10 cellular contexts compared by ENCODE assay signal in the genomic region with DNA sequence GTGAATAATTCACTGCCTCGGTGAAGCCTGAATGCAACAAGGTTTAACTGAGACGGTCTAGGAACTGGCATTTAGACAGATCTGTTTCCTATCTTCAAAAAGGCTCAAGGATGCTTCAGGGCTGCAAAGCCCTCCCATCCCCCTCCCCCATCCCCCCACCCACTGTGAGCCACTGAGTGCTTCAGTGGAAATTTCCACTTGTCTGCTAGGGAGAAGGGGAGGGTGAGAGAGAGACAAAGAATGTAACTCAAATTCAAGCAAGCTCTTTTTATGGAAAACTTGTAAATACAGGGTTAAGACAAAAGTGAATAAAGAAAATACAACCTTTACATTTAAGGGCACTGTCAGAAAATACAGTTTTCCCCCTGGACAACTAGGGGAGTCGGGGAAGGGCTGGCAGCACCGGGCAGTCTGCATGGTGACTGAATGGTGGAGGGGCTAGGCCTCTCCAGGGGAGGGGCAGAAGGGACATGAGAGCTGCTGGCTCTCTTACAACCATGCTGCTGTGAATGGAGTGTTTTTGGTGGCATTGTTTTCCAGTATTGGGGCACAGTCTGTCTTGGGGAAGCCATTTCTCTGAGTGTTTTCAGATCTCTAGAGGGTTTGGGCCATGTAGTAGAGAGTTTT. TPM values are rescaled to one million over a fixed set of nuclear protein-coding genes. Genes with fewer than 3 reads are reported as not detected.
DNase-seq lines count a peak whose midpoint lies in the region; ATAC-seq and TF ChIP-seq lines count a peak whose summit lies in the region.
"Had no signal": no experiment of that assay in that cellular context is flagged by ENCODE, and none has a peak within 500 bp of the region (broad histone marks: within the 10 kb centered on the region; RNA-seq: fewer than 3 reads in every experiment).

No MANE protein-coding gene starts in this region.

- H3K27ac ChIP-seq in cardiac muscle cell (peak overlapping the region; percentile 95), vagina (peak overlapping the region; percentile 91)

- TF ChIP-seq CTCF in cardiac muscle cell (IDR thresholded peaks at IDR 0.05; ENCODE audit: low read depth, low read length): no peak
- TF ChIP-seq CTCF in mesothelial cell of epicardium (IDR thresholded peaks at IDR 0.05; ENCODE audit: unreplicated experiment): no peak
- TF ChIP-seq CTCF in vagina (IDR thresholded peaks at IDR 0.05): no peak

- H3K27me3 ChIP-seq in cardiac muscle cell: no peaks in the 10 kb centered on the region
- H3K27me3 ChIP-seq in vagina: no peaks in the 10 kb centered on the region

- TF ChIP-seq POLR2A in vagina (IDR thresholded peaks at IDR 0.05): no peak

- no peaks in the 10 kb centered on the region for H3K9me3 Mint-ChIP-seq in mesothelial cell of epicardium

- H3K4me3 ChIP-seq in cardiac muscle cell (no peak overlapping the region), vagina (peak overlapping the region; percentile 6 to 21)

- H3K4me3 Mint-ChIP-seq in mesothelial cell of epicardium: no peak overlapping the region
- H3K4me3 Mint-ChIP-seq: naive B cell had no signal

- peak; percentile 14 to 57 for DNase-seq in cardiac muscle cell (ENCODE audit: low read depth in 1 of 2, low spot score in 1 of 2)
- DNase-seq in cardiac septum (ENCODE audit: low spot score): no peak
- peak; percentile 72 for DNase-seq in cerebellar cortex (ENCODE audit: low spot score)
- DNase-seq in mesothelial cell of epicardium (ENCODE audit: low spot score in 2 of 2, unreplicated experiment in 2 of 2): no peak
- no peak for DNase-seq in vagina (ENCODE audit: extremely low spot score in 2 of 2)
- no peak for DNase-seq in posterior cingulate gyrus
- no peak for DNase-seq in OCI-M1 (lab: John Stamatoyannopoulos, UW)
- DNase-seq: DMS 273 treated with DMSO at 0.1 percent for 48 hours, naive B cell had no signal

- H3K27ac Mint-ChIP-seq in mesothelial cell of epicardium: peak overlapping the region; percentile 95

- peaks cover 6% of the 10 kb centered on the region for H3K36me3 ChIP-seq in cardiac muscle cell
- no peaks in the 10 kb centered on the region for H3K36me3 ChIP-seq in vagina

- H3K27me3 Mint-ChIP-seq in mesothelial cell of epicardium (ENCODE audit: low read depth): no peaks in the 10 kb centered on the region
- H3K27me3 Mint-ChIP-seq: naive B cell had no signal

- intact Hi-C loops in cardiac septum (cut with DNase I): loop anchor here (5.0 kb wide), 3 partner anchors 58 to 217 kb away; a partner anchor contains a TSS
- intact Hi-C loops in vagina (cut with DNase I): no loop called here
- intact Hi-C loops in posterior cingulate gyrus (cut with DNase I): loop anchor here (5.0 to 10.0 kb wide), 2 partner anchors 55 to 72 kb away; a partner anchor contains a TSS

- ATAC-seq in GM21825 (IDR thresholded peaks at IDR 0.05; ENCODE audit: unreplicated experiment): no peak

- H3K4me1 ChIP-seq in cardiac muscle cell (ENCODE audit: low read depth) (peaks cover 62% of the 10 kb centered on the region), vagina (peaks cover 53% of the 10 kb centered on the region)

- H3K9me3 ChIP-seq in cardiac muscle cell (ENCODE audit: low read depth) (no peaks in the 10 kb centered on the region), vagina (no peaks in the 10 kb centered on the region)

- H3K4me1 Mint-ChIP-seq in mesothelial cell of epicardium: peaks cover 53% of the 10 kb centered on the region

- H3K36me3 Mint-ChIP-seq in mesothelial cell of epicardium: peaks cover 35% of the 10 kb centered on the region

RNA-seq across cellular contexts. Expression of a gene that starts 56.7 kb away (rescaled TPM):
- total RNA-seq in cardiac muscle cell (83.7 and 83.8 TPM in 2 replicates), cardiac septum (30.2 TPM), mesothelial cell of epicardium (129 to 135 TPM (median 134 TPM) in 3 replicates), vagina (23.3 TPM)
- 314 and 335 TPM in 2 replicates for polyA plus RNA-seq in cardiac muscle cell

RNA-seq across cellular contexts. Expression of a gene that starts 56.7 kb away (rescaled TPM):
- 11.5 and 17.0 TPM in 2 replicates for total RNA-seq in cardiac muscle cell
- 3.0 and 4.1 TPM in 2 replicates for polyA plus RNA-seq in cardiac muscle cell
- 5.0 TPM for total RNA-seq in cardiac septum
- 53.9 to 56.8 TPM (median 54.9 TPM) in 3 replicates for total RNA-seq in mesothelial cell of epicardium
- 17.9 TPM for total RNA-seq in vagina

Comparison
In these comparisons a context has a peak if more than half of its experiments do, and no peak if none do; other contexts are left out.
1. DNase-seq: peak in cardiac muscle cell (2 of 2) and cerebellar cortex (single experiment); none in cardiac septum (single experiment), mesothelial cell of epicardium (0 of 2), vagina (0 of 2), posterior cingulate gyrus (0 of 10) and OCI-M1 (single experiment).